Comparison of ENCODE assay signal across 1 cellular context in the genomic region with DNA sequence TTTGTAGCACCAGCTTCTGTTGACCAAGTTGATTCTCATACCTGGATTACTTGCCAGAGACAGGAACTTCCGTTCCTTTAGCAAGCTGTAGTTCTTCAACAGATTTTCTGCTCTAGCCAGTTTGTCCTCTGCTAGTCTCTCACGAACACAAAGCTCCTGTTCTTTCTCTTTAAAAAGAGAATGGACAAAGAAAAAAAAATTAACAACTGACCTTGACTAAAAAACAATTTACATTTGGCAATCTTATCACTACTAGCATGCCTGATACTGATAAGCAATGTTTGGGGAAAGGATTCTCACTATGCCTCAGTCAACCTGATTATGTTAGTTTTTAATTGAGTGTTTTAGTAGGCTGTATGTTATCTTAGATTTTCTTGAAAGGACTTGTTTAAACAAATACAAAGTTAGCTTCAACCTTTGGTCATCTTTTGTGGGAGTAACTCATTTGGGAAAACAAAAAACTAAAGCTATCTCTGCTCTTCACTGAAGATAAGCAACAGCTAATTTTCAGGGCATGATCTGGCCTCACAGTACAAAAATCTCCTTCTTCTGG.
A peak's percentile ranks its signal among the peaks of the same experiment; 100 is the strongest.
TF ChIP-seq lines count a peak whose summit lies in the region.

No MANE protein-coding gene starts in this region.

TF ChIP-seq in HepG2, 621 proteins besides CTCF, POLR2A, EP300 and RAD21 (continued from another document and continues in another):
- TF ChIP-seq DPF2 (CRISPR knock-in tag; IDR thresholded peaks at IDR 0.05; ENCODE audit: borderline replicate concordance, low read depth) (peak; percentile 71; the same call in 1 of the 2 replicates), ZKSCAN5 (CRISPR knock-in tag; IDR thresholded peaks at IDR 0.05) (no peak), SKI (IDR thresholded peaks at IDR 0.05; ENCODE audit: partially characterized antibody) (no peak), FOXK2 (IDR thresholded peaks at IDR 0.05) (no peak), MIER3 (CRISPR knock-in tag; IDR thresholded peaks at IDR 0.05; ENCODE audit: borderline replicate concordance) (peak; percentile 38; the same call in 1 of the 2 replicates), KDM5B (CRISPR knock-in tag; IDR thresholded peaks at IDR 0.05; ENCODE audit: borderline replicate concordance) (no peak), FOXK1 (CRISPR knock-in tag; IDR thresholded peaks at IDR 0.05; ENCODE audit: borderline replicate concordance, low read depth) (peak; percentile 45; the same call in 1 of the 2 replicates), FOXO1 (CRISPR knock-in tag; IDR thresholded peaks at IDR 0.05) (peak; percentile 73), ZNF225 (CRISPR knock-in tag; IDR thresholded peaks at IDR 0.05) (no peak), POGK (CRISPR knock-in tag; conservative IDR thresholded peaks at IDR 0.05) (peak; percentile 68; the same call in 1 of the 2 replicates), CCDC6 (CRISPR knock-in tag; IDR thresholded peaks at IDR 0.05) (0 out of 2 replicates have a peak, but pooled peaks have one; percentile 38), RARG (CRISPR knock-in tag; IDR thresholded peaks at IDR 0.05; ENCODE audit: low read depth) (no peak), ZXDC (CRISPR knock-in tag; IDR thresholded peaks at IDR 0.05) (no peak), MED1 (CRISPR knock-in tag; IDR thresholded peaks at IDR 0.05) (peak; percentile 81), ZNF83 (CRISPR knock-in tag; IDR thresholded peaks at IDR 0.05; ENCODE audit: borderline replicate concordance) (no peak), ZNF576 (CRISPR knock-in tag; IDR thresholded peaks at IDR 0.05) (no peak), ZNF547 (CRISPR knock-in tag; IDR thresholded peaks at IDR 0.05) (no peak), FOXA3 (CRISPR knock-in tag; IDR thresholded peaks at IDR 0.05) (peak; percentile 94), CENPBD1 (CRISPR knock-in tag; IDR thresholded peaks at IDR 0.05; ENCODE audit: borderline replicate concordance, low read depth) (no peak), MEF2D (CRISPR knock-in tag; IDR thresholded peaks at IDR 0.05) (peak; percentile 82), CENPX (CRISPR knock-in tag; IDR thresholded peaks at IDR 0.05) (no peak)
- TF ChIP-seq, protein P1, sequence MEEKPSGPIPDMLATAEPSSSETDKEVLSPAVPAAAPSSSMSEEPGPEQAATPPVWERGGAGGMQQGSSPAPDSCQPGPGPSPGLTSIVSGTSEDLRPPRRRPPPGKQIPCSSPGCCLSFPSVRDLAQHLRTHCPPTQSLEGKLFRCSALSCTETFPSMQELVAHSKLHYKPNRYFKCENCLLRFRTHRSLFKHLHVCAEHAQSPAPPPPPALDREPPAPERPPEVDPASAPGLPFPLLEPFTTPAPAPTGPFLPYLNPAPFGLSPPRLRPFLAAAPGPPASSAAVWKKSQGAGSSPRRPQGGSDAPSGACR (CRISPR knock-in tag; IDR thresholded peaks at IDR 0.05): no peak
- TF ChIP-seq, protein P2, sequence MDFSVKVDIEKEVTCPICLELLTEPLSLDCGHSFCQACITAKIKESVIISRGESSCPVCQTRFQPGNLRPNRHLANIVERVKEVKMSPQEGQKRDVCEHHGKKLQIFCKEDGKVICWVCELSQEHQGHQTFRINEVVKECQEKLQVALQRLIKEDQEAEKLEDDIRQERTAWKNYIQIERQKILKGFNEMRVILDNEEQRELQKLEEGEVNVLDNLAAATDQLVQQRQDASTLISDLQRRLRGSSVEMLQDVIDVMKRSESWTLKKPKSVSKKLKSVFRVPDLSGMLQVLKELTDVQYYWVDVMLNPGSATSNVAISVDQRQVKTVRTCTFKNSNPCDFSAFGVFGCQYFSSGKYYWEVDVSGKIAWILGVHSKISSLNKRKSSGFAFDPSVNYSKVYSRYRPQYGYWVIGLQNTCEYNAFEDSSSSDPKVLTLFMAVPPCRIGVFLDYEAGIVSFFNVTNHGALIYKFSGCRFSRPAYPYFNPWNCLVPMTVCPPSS (IDR thresholded peaks at IDR 0.05): no peak
- TF ChIP-seq, protein P3, sequence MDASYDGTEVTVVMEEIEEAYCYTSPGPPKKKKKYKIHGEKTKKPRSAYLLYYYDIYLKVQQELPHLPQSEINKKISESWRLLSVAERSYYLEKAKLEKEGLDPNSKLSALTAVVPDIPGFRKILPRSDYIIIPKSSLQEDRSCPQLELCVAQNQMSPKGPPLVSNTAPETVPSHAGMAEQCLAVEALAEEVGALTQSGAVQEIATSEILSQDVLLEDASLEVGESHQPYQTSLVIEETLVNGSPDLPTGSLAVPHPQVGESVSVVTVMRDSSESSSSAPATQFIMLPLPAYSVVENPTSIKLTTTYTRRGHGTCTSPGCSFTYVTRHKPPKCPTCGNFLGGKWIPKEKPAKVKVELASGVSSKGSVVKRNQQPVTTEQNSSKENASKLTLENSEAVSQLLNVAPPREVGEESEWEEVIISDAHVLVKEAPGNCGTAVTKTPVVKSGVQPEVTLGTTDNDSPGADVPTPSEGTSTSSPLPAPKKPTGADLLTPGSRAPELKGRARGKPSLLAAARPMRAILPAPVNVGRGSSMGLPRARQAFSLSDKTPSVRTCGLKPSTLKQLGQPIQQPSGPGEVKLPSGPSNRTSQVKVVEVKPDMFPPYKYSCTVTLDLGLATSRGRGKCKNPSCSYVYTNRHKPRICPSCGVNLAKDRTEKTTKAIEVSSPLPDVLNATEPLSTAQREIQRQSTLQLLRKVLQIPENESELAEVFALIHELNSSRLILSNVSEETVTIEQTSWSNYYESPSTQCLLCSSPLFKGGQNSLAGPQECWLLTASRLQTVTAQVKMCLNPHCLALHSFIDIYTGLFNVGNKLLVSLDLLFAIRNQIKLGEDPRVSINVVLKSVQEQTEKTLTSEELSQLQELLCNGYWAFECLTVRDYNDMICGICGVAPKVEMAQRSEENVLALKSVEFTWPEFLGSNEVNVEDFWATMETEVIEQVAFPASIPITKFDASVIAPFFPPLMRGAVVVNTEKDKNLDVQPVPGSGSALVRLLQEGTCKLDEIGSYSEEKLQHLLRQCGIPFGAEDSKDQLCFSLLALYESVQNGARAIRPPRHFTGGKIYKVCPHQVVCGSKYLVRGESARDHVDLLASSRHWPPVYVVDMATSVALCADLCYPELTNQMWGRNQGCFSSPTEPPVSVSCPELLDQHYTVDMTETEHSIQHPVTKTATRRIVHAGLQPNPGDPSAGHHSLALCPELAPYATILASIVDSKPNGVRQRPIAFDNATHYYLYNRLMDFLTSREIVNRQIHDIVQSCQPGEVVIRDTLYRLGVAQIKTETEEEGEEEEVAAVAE (CRISPR knock-in tag; IDR thresholded peaks at IDR 0.05; ENCODE audit: borderline replicate concordance): no peak; the same call in 1 of the 2 replicates
- TF ChIP-seq, protein P4, sequence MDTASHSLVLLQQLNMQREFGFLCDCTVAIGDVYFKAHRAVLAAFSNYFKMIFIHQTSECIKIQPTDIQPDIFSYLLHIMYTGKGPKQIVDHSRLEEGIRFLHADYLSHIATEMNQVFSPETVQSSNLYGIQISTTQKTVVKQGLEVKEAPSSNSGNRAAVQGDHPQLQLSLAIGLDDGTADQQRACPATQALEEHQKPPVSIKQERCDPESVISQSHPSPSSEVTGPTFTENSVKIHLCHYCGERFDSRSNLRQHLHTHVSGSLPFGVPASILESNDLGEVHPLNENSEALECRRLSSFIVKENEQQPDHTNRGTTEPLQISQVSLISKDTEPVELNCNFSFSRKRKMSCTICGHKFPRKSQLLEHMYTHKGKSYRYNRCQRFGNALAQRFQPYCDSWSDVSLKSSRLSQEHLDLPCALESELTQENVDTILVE (CRISPR knock-in tag; IDR thresholded peaks at IDR 0.05): peak; percentile 67; the same call in 1 of the 2 replicates
- TF ChIP-seq, protein P5, sequence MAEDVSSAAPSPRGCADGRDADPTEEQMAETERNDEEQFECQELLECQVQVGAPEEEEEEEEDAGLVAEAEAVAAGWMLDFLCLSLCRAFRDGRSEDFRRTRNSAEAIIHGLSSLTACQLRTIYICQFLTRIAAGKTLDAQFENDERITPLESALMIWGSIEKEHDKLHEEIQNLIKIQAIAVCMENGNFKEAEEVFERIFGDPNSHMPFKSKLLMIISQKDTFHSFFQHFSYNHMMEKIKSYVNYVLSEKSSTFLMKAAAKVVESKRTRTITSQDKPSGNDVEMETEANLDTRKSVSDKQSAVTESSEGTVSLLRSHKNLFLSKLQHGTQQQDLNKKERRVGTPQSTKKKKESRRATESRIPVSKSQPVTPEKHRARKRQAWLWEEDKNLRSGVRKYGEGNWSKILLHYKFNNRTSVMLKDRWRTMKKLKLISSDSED (CRISPR knock-in tag; IDR thresholded peaks at IDR 0.05): no peak
- TF ChIP-seq, protein P6, sequence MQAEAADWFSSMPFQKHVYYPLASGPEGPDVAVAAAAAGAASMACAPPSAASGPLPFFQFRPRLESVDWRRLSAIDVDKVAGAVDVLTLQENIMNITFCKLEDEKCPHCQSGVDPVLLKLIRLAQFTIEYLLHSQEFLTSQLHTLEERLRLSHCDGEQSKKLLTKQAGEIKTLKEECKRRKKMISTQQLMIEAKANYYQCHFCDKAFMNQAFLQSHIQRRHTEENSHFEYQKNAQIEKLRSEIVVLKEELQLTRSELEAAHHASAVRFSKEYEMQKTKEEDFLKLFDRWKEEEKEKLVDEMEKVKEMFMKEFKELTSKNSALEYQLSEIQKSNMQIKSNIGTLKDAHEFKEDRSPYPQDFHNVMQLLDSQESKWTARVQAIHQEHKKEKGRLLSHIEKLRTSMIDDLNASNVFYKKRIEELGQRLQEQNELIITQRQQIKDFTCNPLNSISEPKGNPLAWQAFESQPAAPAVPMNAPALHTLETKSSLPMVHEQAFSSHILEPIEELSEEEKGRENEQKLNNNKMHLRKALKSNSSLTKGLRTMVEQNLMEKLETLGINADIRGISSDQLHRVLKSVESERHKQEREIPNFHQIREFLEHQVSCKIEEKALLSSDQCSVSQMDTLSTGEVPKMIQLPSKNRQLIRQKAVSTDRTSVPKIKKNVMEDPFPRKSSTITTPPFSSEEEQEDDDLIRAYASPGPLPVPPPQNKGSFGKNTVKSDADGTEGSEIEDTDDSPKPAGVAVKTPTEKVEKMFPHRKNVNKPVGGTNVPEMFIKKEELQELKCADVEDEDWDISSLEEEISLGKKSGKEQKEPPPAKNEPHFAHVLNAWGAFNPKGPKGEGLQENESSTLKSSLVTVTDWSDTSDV (CRISPR knock-in tag; IDR thresholded peaks at IDR 0.05): no peak
- TF ChIP-seq, protein P7, sequence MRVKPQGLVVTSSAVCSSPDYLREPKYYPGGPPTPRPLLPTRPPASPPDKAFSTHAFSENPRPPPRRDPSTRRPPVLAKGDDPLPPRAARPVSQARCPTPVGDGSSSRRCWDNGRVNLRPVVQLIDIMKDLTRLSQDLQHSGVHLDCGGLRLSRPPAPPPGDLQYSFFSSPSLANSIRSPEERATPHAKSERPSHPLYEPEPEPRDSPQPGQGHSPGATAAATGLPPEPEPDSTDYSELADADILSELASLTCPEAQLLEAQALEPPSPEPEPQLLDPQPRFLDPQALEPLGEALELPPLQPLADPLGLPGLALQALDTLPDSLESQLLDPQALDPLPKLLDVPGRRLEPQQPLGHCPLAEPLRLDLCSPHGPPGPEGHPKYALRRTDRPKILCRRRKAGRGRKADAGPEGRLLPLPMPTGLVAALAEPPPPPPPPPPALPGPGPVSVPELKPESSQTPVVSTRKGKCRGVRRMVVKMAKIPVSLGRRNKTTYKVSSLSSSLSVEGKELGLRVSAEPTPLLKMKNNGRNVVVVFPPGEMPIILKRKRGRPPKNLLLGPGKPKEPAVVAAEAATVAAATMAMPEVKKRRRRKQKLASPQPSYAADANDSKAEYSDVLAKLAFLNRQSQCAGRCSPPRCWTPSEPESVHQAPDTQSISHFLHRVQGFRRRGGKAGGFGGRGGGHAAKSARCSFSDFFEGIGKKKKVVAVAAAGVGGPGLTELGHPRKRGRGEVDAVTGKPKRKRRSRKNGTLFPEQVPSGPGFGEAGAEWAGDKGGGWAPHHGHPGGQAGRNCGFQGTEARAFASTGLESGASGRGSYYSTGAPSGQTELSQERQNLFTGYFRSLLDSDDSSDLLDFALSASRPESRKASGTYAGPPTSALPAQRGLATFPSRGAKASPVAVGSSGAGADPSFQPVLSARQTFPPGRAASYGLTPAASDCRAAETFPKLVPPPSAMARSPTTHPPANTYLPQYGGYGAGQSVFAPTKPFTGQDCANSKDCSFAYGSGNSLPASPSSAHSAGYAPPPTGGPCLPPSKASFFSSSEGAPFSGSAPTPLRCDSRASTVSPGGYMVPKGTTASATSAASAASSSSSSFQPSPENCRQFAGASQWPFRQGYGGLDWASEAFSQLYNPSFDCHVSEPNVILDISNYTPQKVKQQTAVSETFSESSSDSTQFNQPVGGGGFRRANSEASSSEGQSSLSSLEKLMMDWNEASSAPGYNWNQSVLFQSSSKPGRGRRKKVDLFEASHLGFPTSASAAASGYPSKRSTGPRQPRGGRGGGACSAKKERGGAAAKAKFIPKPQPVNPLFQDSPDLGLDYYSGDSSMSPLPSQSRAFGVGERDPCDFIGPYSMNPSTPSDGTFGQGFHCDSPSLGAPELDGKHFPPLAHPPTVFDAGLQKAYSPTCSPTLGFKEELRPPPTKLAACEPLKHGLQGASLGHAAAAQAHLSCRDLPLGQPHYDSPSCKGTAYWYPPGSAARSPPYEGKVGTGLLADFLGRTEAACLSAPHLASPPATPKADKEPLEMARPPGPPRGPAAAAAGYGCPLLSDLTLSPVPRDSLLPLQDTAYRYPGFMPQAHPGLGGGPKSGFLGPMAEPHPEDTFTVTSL (CRISPR knock-in tag; IDR thresholded peaks at IDR 0.05; ENCODE audit: borderline replicate concordance): peak; percentile 94
